ENCODE assay signal across 22 cellular contexts in genomic region chr16:88002211-88002610, GRCh38.
"Had no signal": no experiment of that assay in that cellular context is flagged by ENCODE, and none has a peak within 500 bp of the region (broad histone marks: within the 10 kb centered on the region; RNA-seq: fewer than 3 reads in every experiment).

No MANE protein-coding gene starts in this region.

- H3K4me3 Mint-ChIP-seq: activated CD4-positive, alpha-beta memory T cell treated with anti-CD3 and anti-CD28 coated beads, Interleukin-2, amount 10 ng/mL, durations not matched to agents 7 days and 5 days; activated CD4-positive, alpha-beta T cell treated with anti-CD3 and anti-CD28 coated beads, Interleukin-2, amount 10 ng/mL, durations not matched to agents 24 days and 14 days; activated CD8-positive, alpha-beta memory T cell treated with anti-CD3 and anti-CD28 coated beads, Interleukin-2, amount 10 ng/mL, durations not matched to agents 7 days and 5 days; activated naive CD4-positive, alpha-beta T cell treated with anti-CD3 and anti-CD28 coated beads, Interleukin-2, amount 10 ng/mL, durations not matched to agents 7 days and 5 days; activated naive CD8-positive, alpha-beta T cell treated with anti-CD3 and anti-CD28 coated beads, Interleukin-2, amount 50 U/mL, for 24 hours; dendritic cell treated with granulocyte-macrophage colony-stimulating factor and Interleukin-4, amounts not matched to agents 40 ng/mL and 50 ng/mL, for 4 days; naive thymus-derived CD8-positive, alpha-beta T cell had no signal

- H3K27ac ChIP-seq: hepatocyte, left lung, spleen had no signal

- H3K9me3 Mint-ChIP-seq: activated CD4-positive, alpha-beta memory T cell treated with anti-CD3 and anti-CD28 coated beads, Interleukin-2, amount 10 ng/mL, durations not matched to agents 7 days and 5 days; activated CD4-positive, alpha-beta T cell treated with anti-CD3 and anti-CD28 coated beads, Interleukin-2, amount 10 ng/mL, durations not matched to agents 24 days and 14 days; activated naive CD4-positive, alpha-beta T cell treated with anti-CD3 and anti-CD28 coated beads, Interleukin-2, amount 10 ng/mL, durations not matched to agents 7 days and 5 days; activated naive CD8-positive, alpha-beta T cell treated with anti-CD3 and anti-CD28 coated beads, Interleukin-2, amount 50 U/mL, for 24 hours; dendritic cell treated with granulocyte-macrophage colony-stimulating factor and Interleukin-4, amounts not matched to agents 40 ng/mL and 50 ng/mL, for 4 days; naive thymus-derived CD8-positive, alpha-beta T cell had no signal

- H3K27me3 Mint-ChIP-seq: activated CD4-positive, alpha-beta memory T cell treated with anti-CD3 and anti-CD28 coated beads, Interleukin-2, amount 10 ng/mL, durations not matched to agents 7 days and 5 days; activated CD4-positive, alpha-beta T cell treated with anti-CD3 and anti-CD28 coated beads, Interleukin-2, amount 10 ng/mL, durations not matched to agents 24 days and 14 days; activated CD8-positive, alpha-beta memory T cell treated with anti-CD3 and anti-CD28 coated beads, Interleukin-2, amount 10 ng/mL, durations not matched to agents 7 days and 5 days; activated naive CD4-positive, alpha-beta T cell treated with anti-CD3 and anti-CD28 coated beads, Interleukin-2, amount 10 ng/mL, durations not matched to agents 7 days and 5 days; activated naive CD8-positive, alpha-beta T cell treated with anti-CD3 and anti-CD28 coated beads, Interleukin-2, amount 50 U/mL, for 24 hours; dendritic cell treated with granulocyte-macrophage colony-stimulating factor and Interleukin-4, amounts not matched to agents 40 ng/mL and 50 ng/mL, for 4 days; naive thymus-derived CD8-positive, alpha-beta T cell; progenitor cell of endocrine pancreas had no signal

- H3K27me3 ChIP-seq: hepatocyte, left lung, spleen had no signal

- ATAC-seq: activated CD8-positive, alpha-beta memory T cell treated with anti-CD3 and anti-CD28 coated beads, Interleukin-2, amount 10 ng/mL, durations not matched to agents 7 days and 5 days; activated naive CD8-positive, alpha-beta T cell treated with anti-CD3 and anti-CD28 coated beads, Interleukin-2, amount 50 U/mL, for 24 hours; left lung; naive thymus-derived CD8-positive, alpha-beta T cell had no signal

- H3K4me1 Mint-ChIP-seq: activated CD4-positive, alpha-beta memory T cell treated with anti-CD3 and anti-CD28 coated beads, Interleukin-2, amount 10 ng/mL, durations not matched to agents 7 days and 5 days; activated naive CD4-positive, alpha-beta T cell treated with anti-CD3 and anti-CD28 coated beads, Interleukin-2, amount 10 ng/mL, durations not matched to agents 7 days and 5 days had no signal

- H3K9me3 ChIP-seq: left lung, spleen had no signal

- H3K4me3 ChIP-seq: hepatocyte, left lung, lung, spleen had no signal

- DNase-seq: activated CD4-positive, alpha-beta memory T cell treated with anti-CD3 and anti-CD28 coated beads, Interleukin-2, amount 10 ng/mL, durations not matched to agents 7 days and 5 days; activated CD4-positive, alpha-beta T cell treated with anti-CD3 and anti-CD28 coated beads, Interleukin-2, amount 10 ng/mL, durations not matched to agents 24 days and 14 days; activated CD4-positive, CD25-positive, alpha-beta regulatory T cell; activated CD8-positive, alpha-beta memory T cell treated with anti-CD3 and anti-CD28 coated beads, Interleukin-2, amount 10 ng/mL, durations not matched to agents 7 days and 5 days; activated effector memory CD4-positive, alpha-beta T cell treated with Interleukin-2 at 50 U/mL for 16 hours; activated naive CD4-positive, alpha-beta T cell treated with anti-CD3 and anti-CD28 coated beads, Interleukin-2, amount 10 ng/mL, durations not matched to agents 7 days and 5 days; activated naive CD8-positive, alpha-beta T cell treated with anti-CD3 and anti-CD28 coated beads, Interleukin-2, amount 50 U/mL, for 24 hours; effector CD4-positive, alpha-beta T cell; erythroblast; foreskin fibroblast; kidney glomerular epithelial cell; naive thymus-derived CD8-positive, alpha-beta T cell; retina; stimulated activated CD4-positive, alpha-beta T cell treated with anti-CD3 and anti-CD28 coated beads, Interleukin-4, amount 100 ng/mL, for 1 hour; stimulated activated naive CD4-positive, alpha-beta T cell treated with Interleukin-2 at 50 U/mL for 16 hours; T1000 had no signal

- H3K27ac Mint-ChIP-seq: activated CD4-positive, alpha-beta memory T cell treated with anti-CD3 and anti-CD28 coated beads, Interleukin-2, amount 10 ng/mL, durations not matched to agents 7 days and 5 days; activated CD4-positive, alpha-beta T cell treated with anti-CD3 and anti-CD28 coated beads, Interleukin-2, amount 10 ng/mL, durations not matched to agents 24 days and 14 days; activated CD8-positive, alpha-beta memory T cell treated with anti-CD3 and anti-CD28 coated beads, Interleukin-2, amount 10 ng/mL, durations not matched to agents 7 days and 5 days; activated naive CD4-positive, alpha-beta T cell treated with anti-CD3 and anti-CD28 coated beads, Interleukin-2, amount 10 ng/mL, durations not matched to agents 7 days and 5 days; activated naive CD8-positive, alpha-beta T cell treated with anti-CD3 and anti-CD28 coated beads, Interleukin-2, amount 50 U/mL, for 24 hours; dendritic cell treated with granulocyte-macrophage colony-stimulating factor and Interleukin-4, amounts not matched to agents 40 ng/mL and 50 ng/mL, for 4 days; progenitor cell of endocrine pancreas had no signal
